In the genomic region with DNA sequence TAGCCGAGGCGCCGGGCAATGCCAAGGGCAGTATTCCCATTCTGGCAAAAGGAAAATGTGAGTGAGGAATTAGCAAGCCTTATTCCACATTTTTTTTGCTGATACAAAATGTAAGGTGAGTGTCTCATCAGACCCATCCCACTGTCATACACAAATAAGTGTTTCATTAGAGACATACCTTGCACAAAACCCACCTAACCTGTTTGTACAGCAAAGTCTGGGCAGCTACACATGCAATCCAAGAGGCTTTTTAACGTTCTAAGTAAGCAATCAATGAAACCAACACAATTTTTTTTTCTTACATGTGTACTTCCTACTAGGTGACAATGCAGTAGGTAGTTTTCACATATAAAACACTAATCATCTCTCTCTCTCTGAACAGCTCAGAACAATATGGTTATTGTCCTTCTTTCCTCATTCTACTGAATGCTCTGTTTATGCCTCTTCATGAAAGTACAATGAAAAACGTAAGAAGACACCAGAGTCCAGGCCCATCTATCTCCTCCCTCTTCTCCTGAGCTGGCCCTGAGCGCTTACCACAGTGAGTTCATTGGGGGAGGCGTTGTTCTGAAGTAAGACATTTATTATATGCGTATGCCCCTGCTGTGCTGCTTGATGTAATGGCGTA, we compare ENCODE assay signal across 1 cellular context.
TF ChIP-seq lines count a peak whose summit lies in the region.

No MANE protein-coding gene starts in this region.

TF ChIP-seq in IMR-90, 13 proteins besides CTCF, POLR2A, EP300 and RAD21 (continued from another document):
- no peak for TF ChIP-seq RFX5 (IDR thresholded peaks at IDR 0.05; ENCODE audit: low read depth, low read length)
